8 cellular contexts compared by ENCODE assay signal in the genomic region with DNA sequence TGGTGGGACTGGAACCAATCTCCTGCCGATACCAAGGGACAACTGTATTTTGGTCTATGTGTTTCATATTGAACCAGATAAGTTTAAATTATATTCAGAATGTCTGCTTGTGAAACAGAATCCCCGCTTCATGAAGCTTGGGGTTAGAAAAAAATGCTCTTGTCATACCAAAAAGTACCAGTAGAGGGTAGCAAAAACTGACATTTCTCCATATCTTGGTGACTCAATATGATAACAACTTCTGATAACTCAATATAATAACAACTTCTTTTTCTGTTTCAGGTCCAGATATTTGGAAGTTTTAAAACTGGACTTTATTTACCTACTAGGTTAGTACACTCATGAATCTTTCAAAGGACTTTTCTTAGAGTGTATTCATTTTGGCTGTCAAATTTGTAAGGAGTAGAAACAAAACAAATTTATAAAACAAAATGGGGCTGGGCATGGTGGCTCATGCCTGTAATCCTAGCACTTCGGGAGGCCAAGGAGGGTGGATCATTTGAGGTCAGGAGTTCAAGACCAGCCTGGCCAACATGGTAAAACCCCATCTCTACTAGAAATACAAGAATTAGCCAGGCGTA. TPM values are rescaled to one million over a fixed set of nuclear protein-coding genes. Genes with fewer than 3 reads are reported as not detected.
A peak's percentile ranks its signal among the peaks of the same experiment; 100 is the strongest.
DNase-seq lines count a peak whose midpoint lies in the region; ATAC-seq, FAIRE-seq and TF ChIP-seq lines count a peak whose summit lies in the region.

No MANE protein-coding gene starts in this region.

- H3K27me3 ChIP-seq in bronchial epithelial cell (ENCODE audit: control insufficient read depth, insufficient read depth, low read length) (no peaks in the 10 kb centered on the region), lung (ENCODE audit: control insufficient read depth, insufficient read depth) (no peaks in the 10 kb centered on the region)

- DNase-seq in AG10803 (ENCODE audit: low read depth) (peak; percentile 50), GM10266 (ENCODE audit: extremely low spot score) (peak; percentile 47), NCI-H748 treated with DMSO at 0.1 percent for 48 hours (lab: John Stamatoyannopoulos, UW) (peak; percentile 1), bronchial epithelial cell (ENCODE audit: low read depth) (peak; percentile 75), lung (ENCODE audit: low spot score) (no peak), NCI-H2029 (lab: John Stamatoyannopoulos, UW) (no peak)
- no peak for DNase-seq in effector CD4-positive, alpha-beta T cell

- H3K9me3 ChIP-seq in lung (ENCODE audit: control insufficient read depth in 2 of 2, insufficient read depth in 1 of 2, low read length in 1 of 2), result no peaks in the 10 kb centered on the region

- 58 to 62% methylated on average over 4 of the region's 4 CpGs for WGBS in lung, 2 donors

- H3K4me1 ChIP-seq in lung (ENCODE audit: control insufficient read depth in 2 of 2, insufficient read depth in 2 of 2, low read length in 2 of 2), result peaks cover 6 to 8% of the 10 kb centered on the region in 2 donors

- no peak overlapping the region for H3K27ac ChIP-seq in lung (ENCODE audit: low read depth in 1 of 2, low read length in 1 of 2)

- no peak for FAIRE-seq in bronchial epithelial cell (lab: Jason Lieb, UNC)

- ATAC-seq in lung (ENCODE audit: insufficient read depth, low FRiP score), result peak; percentile 52
- ATAC-seq in GM21390 (IDR thresholded peaks at IDR 0.05; ENCODE audit: unreplicated experiment), result no peak

- TF ChIP-seq CTCF in AG10803 (conservative IDR thresholded peaks at IDR 0.05; ENCODE audit: low read length), result peak; percentile 85
- peak; percentile 71 for TF ChIP-seq CTCF in GM10266 (IDR thresholded peaks at IDR 0.05; ENCODE audit: control insufficient read depth, insufficient read depth, low read depth, missing control alignments)
- peak; percentile 46 for TF ChIP-seq CTCF in bronchial epithelial cell (IDR thresholded peaks at IDR 0.05; ENCODE audit: insufficient read depth, low read length, severe bottlenecking)
- peak; percentile 74 for TF ChIP-seq CTCF in lung (IDR thresholded peaks at IDR 0.05; ENCODE audit: control extremely low read depth, extremely low read depth)

- H3K4me3 ChIP-seq in AG10803 (ENCODE audit: low read length), result no peak overlapping the region
- H3K4me3 ChIP-seq in bronchial epithelial cell (ENCODE audit: low read depth, low read length), result no peak overlapping the region
- H3K4me3 ChIP-seq in lung, result no peak overlapping the region

- H3K36me3 ChIP-seq in bronchial epithelial cell (ENCODE audit: control insufficient read depth, insufficient read depth, low read length) (peaks cover 6% of the 10 kb centered on the region), lung (ENCODE audit: control insufficient read depth in 2 of 2, insufficient read depth in 2 of 2, low read length in 2 of 2) (peaks cover 12 to 18% of the 10 kb centered on the region in 2 donors)

RNA-seq across cellular contexts. Expression of gene ADCY7, which starts 52.3 kb away (rescaled TPM):
- total RNA-seq in bronchial epithelial cell (29.2 and 61.7 TPM in 2 replicates), lung (100 to 1,000 TPM in 1 of 2 donors, 10 to 100 TPM in 1; 34.4 to 105 TPM)
- 10 to 100 TPM; 20.9 to 42.6 TPM for polyA plus RNA-seq in lung

Comparison
In these comparisons a context has a peak if more than half of its experiments do, and no peak if none do; other contexts are left out.
1. DNase-seq: peak in AG10803 (single experiment), GM10266 (single experiment), NCI-H748 treated with DMSO at 0.1 percent for 48 hours (single experiment) and bronchial epithelial cell (single experiment); none in lung (single experiment), effector CD4-positive, alpha-beta T cell (single experiment) and NCI-H2029 (single experiment).
2. Peak in every context shown above with its lines, with median percentiles within 50 percentile points of each other: CTCF ChIP-seq.